In genomic region chr2:217656366-217656765, GRCh38 we compare ENCODE assay signal across 25 cellular contexts.
DNase-seq lines count a peak whose midpoint lies in the region; TF ChIP-seq lines count a peak whose summit lies in the region.
"Had no signal": no experiment of that assay in that cellular context is flagged by ENCODE, and none has a peak within 500 bp of the region (broad histone marks: within the 10 kb centered on the region; RNA-seq: fewer than 3 reads in every experiment).

No MANE protein-coding gene starts in this region.

- intact Hi-C loops in breast epithelium (cut with DNase I; ENCODE audit: low total_unique reads) = no loop called here
- intact Hi-C loops in mammary epithelial cell (cut with micrococcal nuclease) = no loop called here
- intact Hi-C loops in prostate gland (cut with DNase I) = loop anchor here (5.0 to 10.0 kb wide), 2 partner anchors 51 to 242 kb away; no protein-coding TSS in a partner anchor

- TF ChIP-seq CTCF in breast epithelium (IDR thresholded peaks at IDR 0.05) (no peak), mammary epithelial cell (conservative IDR thresholded peaks at IDR 0.05 in 1 of 2, IDR thresholded peaks at IDR 0.05 in 1 of 2; ENCODE audit: extremely low read depth in 1 of 2, insufficient read depth in 1 of 2, low read depth in 1 of 2, low read length in 2 of 2) (no peak), nephron (IDR thresholded peaks at IDR 0.05; ENCODE audit: unreplicated experiment in 3 of 3) (no peak), prostate gland (IDR thresholded peaks at IDR 0.05) (no peak)

- H3K27me3 Mint-ChIP-seq in nephron (ENCODE audit: low read depth) = peaks cover 8% of the 10 kb centered on the region

- no peak for DNase-seq in breast epithelium (ENCODE audit: low spot score in 2 of 2)
- DNase-seq in mammary epithelial cell = no peak
- no peak for DNase-seq in prostate gland (ENCODE audit: low spot score)
- no peak for DNase-seq in hypothalamus (lab: John Stamatoyannopoulos, UW)
- DNase-seq in stimulated activated CD4-positive, alpha-beta T cell treated with anti-CD3 and anti-CD28 coated beads, Interleukin-2, amount 100 ng/mL, for 24 hours = no peak
- DNase-seq in NCI-H82 treated with DMSO at 0.1 percent for 48 hours (lab: John Stamatoyannopoulos, UW; ENCODE audit: unreplicated experiment) = no peak
- no peak for DNase-seq in COLO668 (lab: John Stamatoyannopoulos, UW; ENCODE audit: unreplicated experiment)
- DNase-seq: ACHN; Calu3; CD8-positive, alpha-beta T cell; DMS153; MV-4-11; NCI-H1105 treated with DMSO at 0.1 percent for 48 hours; NCI-H1694; NCI-H2081; NCI-H2171 treated with DMSO at 0.1 percent for 48 hours; NCI-H526; OCI-M1; Right ventricle myocardium superior had no signal

- no peak for TF ChIP-seq POLR2A in breast epithelium (IDR thresholded peaks at IDR 0.05)
- no peak for TF ChIP-seq POLR2A in prostate gland (IDR thresholded peaks at IDR 0.05)

- no peak overlapping the region for H3K9ac ChIP-seq in mammary epithelial cell (ENCODE audit: insufficient read depth, low read length)
- H3K9ac ChIP-seq: BLaER1, KMS-11 had no signal

- no peaks in the 10 kb centered on the region for H3K79me2 ChIP-seq in mammary epithelial cell (ENCODE audit: insufficient read depth, low read length)

- 58% methylated on average over 3 of the region's 3 CpGs for WGBS in mammary epithelial cell (ENCODE audit: low coverage, missing lambda C conversion rate)
- WGBS in prostate gland = 31% methylated on average over 3 of the region's 3 CpGs

- no peak overlapping the region for H3K4me3 Mint-ChIP-seq in nephron
- H3K4me3 Mint-ChIP-seq: CD8-positive, alpha-beta T cell; GM23338 had no signal

- H3K4me2 ChIP-seq in mammary epithelial cell (ENCODE audit: insufficient read depth, low read depth, low read length) = no peak overlapping the region
- H3K4me2 ChIP-seq: BLaER1, GM23338, KMS-11 had no signal

- peak overlapping the region in 2 of 3 experiments; percentile 6 to 64 for H3K27ac Mint-ChIP-seq in nephron
- H3K27ac Mint-ChIP-seq: CD8-positive, alpha-beta T cell; GM23338 had no signal

- H3K27ac ChIP-seq in breast epithelium (peak overlapping the region; percentile 45 to 60), mammary epithelial cell (ENCODE audit: insufficient read depth, low read depth, low read length) (no peak overlapping the region), prostate gland (peak overlapping the region; percentile 57 to 65)
- H3K27ac ChIP-seq: 22Rv1, BLaER1, KMS-11 had no signal

- no peaks in the 10 kb centered on the region for H4K20me1 ChIP-seq in mammary epithelial cell (ENCODE audit: insufficient read depth, low read length)

- H3K9me3 ChIP-seq in breast epithelium (no peaks in the 10 kb centered on the region), mammary epithelial cell (replicated peaks; ENCODE audit: insufficient read depth, low read length) (no peaks in the 10 kb centered on the region), prostate gland (no peaks in the 10 kb centered on the region)
- H3K9me3 ChIP-seq: BLaER1, HAP-1 had no signal

- CTCF ChIA-PET in mammary epithelial cell (lab: Charles Lee; ENCODE audit: low non-redundant PET) = no interaction called here

- in situ Hi-C loops in mammary epithelial cell (cut with MboI; ENCODE audit: low sequenced_read_pairs in 2 of 2) = no loop called here

- H3K36me3 ChIP-seq in breast epithelium (no peaks in the 10 kb centered on the region), mammary epithelial cell (ENCODE audit: insufficient read depth, low read length) (no peaks in the 10 kb centered on the region), prostate gland (no peaks in the 10 kb centered on the region)
- H3K36me3 ChIP-seq: BLaER1, HAP-1 had no signal

- H3K4me1 ChIP-seq in breast epithelium (no peaks in the 10 kb centered on the region), mammary epithelial cell (ENCODE audit: insufficient read depth, low read length) (peaks cover 12% of the 10 kb centered on the region), prostate gland (replicated peaks) (no peaks in the 10 kb centered on the region)
- H3K4me1 ChIP-seq: HAP-1 had no signal

- H3K36me3 Mint-ChIP-seq in nephron (ENCODE audit: low read depth) = no peaks in the 10 kb centered on the region
- H3K36me3 Mint-ChIP-seq: CD8-positive, alpha-beta T cell had no signal

- H2AFZ ChIP-seq in mammary epithelial cell (ENCODE audit: low read depth, low read length) = no peak overlapping the region
- H2AFZ ChIP-seq: GM23338 had no signal

- peaks cover 40% of the 10 kb centered on the region for H3K4me1 Mint-ChIP-seq in nephron

- H3K4me3 ChIP-seq in breast epithelium = no peak overlapping the region
- H3K4me3 ChIP-seq in mammary epithelial cell (replicated peaks in 1 of 3; ENCODE audit: insufficient read depth in 1 of 3, low read depth in 2 of 3, low read length in 3 of 3) = no peak overlapping the region
- H3K4me3 ChIP-seq in prostate gland = no peak overlapping the region
- H3K4me3 ChIP-seq: BLaER1, GM23338, HAP-1 had no signal

- no peaks in the 10 kb centered on the region for H3K9me3 Mint-ChIP-seq in nephron
- H3K9me3 Mint-ChIP-seq: CD8-positive, alpha-beta T cell; GM23338 had no signal

- BruUV-seq in mammary epithelial cell (replicated peaks; lab: Mats Ljungman, UMichigan) = no TSS peak

- dilution Hi-C loops in mammary epithelial cell (cut with HindIII; ENCODE audit: low sequenced_read_pairs) = no loop called here

- H3K27me3 ChIP-seq in breast epithelium (no peaks in the 10 kb centered on the region), mammary epithelial cell (ENCODE audit: insufficient read depth, low read length) (peaks cover 5% of the 10 kb centered on the region), prostate gland (replicated peaks; ENCODE audit: insufficient read depth) (no peaks in the 10 kb centered on the region)
